8 cellular contexts compared by ENCODE assay signal in the genomic region with DNA sequence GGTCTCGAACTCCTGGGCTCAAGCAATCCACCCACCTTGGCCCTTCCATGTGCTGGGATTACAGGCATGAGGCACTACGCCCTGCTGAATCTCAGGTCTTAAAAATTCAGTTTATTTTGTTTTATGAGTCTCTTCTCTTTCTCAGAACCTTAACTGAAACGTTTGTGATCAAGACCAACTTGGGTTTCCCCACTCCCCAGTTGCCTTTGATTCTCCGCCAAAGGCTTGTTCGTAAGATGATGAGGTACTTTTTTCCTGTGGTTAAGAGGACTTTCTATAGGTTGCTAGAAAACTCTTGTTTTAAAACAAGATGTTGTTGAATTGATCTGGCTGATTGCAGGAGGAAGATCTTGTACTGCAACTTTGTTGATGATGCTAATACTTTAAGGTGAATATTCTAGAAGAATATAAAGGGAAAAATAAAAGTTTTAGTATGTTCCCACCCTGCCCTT. TPM values are rescaled to one million over a fixed set of nuclear protein-coding genes. Genes with fewer than 3 reads are reported as not detected.
DNase-seq lines count a peak whose midpoint lies in the region; ATAC-seq and TF ChIP-seq lines count a peak whose summit lies in the region.
"Had no signal": no experiment of that assay in that cellular context is flagged by ENCODE, and none has a peak within 500 bp of the region (broad histone marks: within the 10 kb centered on the region; RNA-seq: fewer than 3 reads in every experiment).

No MANE protein-coding gene starts in this region.

- in situ Hi-C loops in Panc1 (cut with HindIII; ENCODE audit: low pct_unique_long_range_greater_than_20kb, low sequenced_read_pairs), result no loop called here

- H3K9me3 Mint-ChIP-seq in activated naive CD8-positive, alpha-beta T cell treated with anti-CD3 and anti-CD28 coated beads for 36 hours, result peaks cover 16% of the 10 kb centered on the region

- intact Hi-C loops in Panc1 (cut with micrococcal nuclease; ENCODE audit: unreplicated experiment), result no loop called here

- H3K4me3 Mint-ChIP-seq in activated naive CD8-positive, alpha-beta T cell treated with anti-CD3 and anti-CD28 coated beads for 36 hours, result peak overlapping the region; percentile 75

- POLR2A ChIA-PET in Panc1 (lab: Charles Lee), result no interaction called here

- no peak for TF ChIP-seq CTCF in Panc1 (IDR thresholded peaks at IDR 0.05)

- H3K4me1 Mint-ChIP-seq in activated naive CD8-positive, alpha-beta T cell treated with anti-CD3 and anti-CD28 coated beads for 36 hours, result peaks cover 72% of the 10 kb centered on the region

- H3K4me3 ChIP-seq in Panc1 (ENCODE audit: low read depth in 2 of 2, low read length in 2 of 2), result peak overlapping the region in 1 of 2 experiments; percentile 19; a peak in 1 of 4 replicates

- ATAC-seq in GM21529 (IDR thresholded peaks at IDR 0.05; ENCODE audit: unreplicated experiment) (peak; percentile 71), Panc1 (peak; percentile 20)

- H3K27ac Mint-ChIP-seq in activated naive CD8-positive, alpha-beta T cell treated with anti-CD3 and anti-CD28 coated beads for 36 hours, result peak overlapping the region; percentile 98

- H3K36me3 Mint-ChIP-seq in activated naive CD8-positive, alpha-beta T cell treated with anti-CD3 and anti-CD28 coated beads for 36 hours, result peaks cover 75% of the 10 kb centered on the region

- no peaks in the 10 kb centered on the region for H3K27me3 Mint-ChIP-seq in activated naive CD8-positive, alpha-beta T cell treated with anti-CD3 and anti-CD28 coated beads for 36 hours

- H3K27me3 ChIP-seq in Panc1 (ENCODE audit: control insufficient read depth, insufficient read depth, low read length), result no peaks in the 10 kb centered on the region

- H3K27ac ChIP-seq in Panc1 (ENCODE audit: low read length), result peak overlapping the region; percentile 68
- H3K27ac ChIP-seq: VCaP had no signal

- BruUV-seq in Panc1 (replicated peaks; lab: Mats Ljungman, UMichigan), result TSS peak; percentile 23

- DNase-seq in Panc1 (ENCODE audit: low read depth, low spot score) (no peak), DMS79 (lab: John Stamatoyannopoulos, UW) (no peak), OCI-M2 (lab: John Stamatoyannopoulos, UW; ENCODE audit: unreplicated experiment) (no peak), NCI-H1417 treated with DMSO at 0.1 percent for 48 hours (lab: John Stamatoyannopoulos, UW) (no peak)
- DNase-seq in activated naive CD8-positive, alpha-beta T cell treated with anti-CD3 and anti-CD28 coated beads for 36 hours, result peak; percentile 75
- DNase-seq in stimulated activated CD4-positive, alpha-beta T cell treated with anti-CD3 and anti-CD28 coated beads, Interleukin-2, amount 100 ng/mL, for 24 hours, result peak; percentile 56 to 72

- CTCF ChIA-PET in Panc1 (lab: Charles Lee), result interaction anchor here (0.7 kb wide), 1 partner anchor 14 kb away, joined by 7 read pairs; no protein-coding TSS in a partner anchor

- H3K4me1 ChIP-seq in Panc1 (ENCODE audit: control insufficient read depth, insufficient read depth, low read length), result peaks cover 87% of the 10 kb centered on the region

- no peaks in the 10 kb centered on the region for H3K36me3 ChIP-seq in Panc1 (ENCODE audit: control insufficient read depth, insufficient read depth, low read length)

- no peaks in the 10 kb centered on the region for H3K9me3 ChIP-seq in Panc1 (ENCODE audit: control insufficient read depth, insufficient read depth, low read depth, low read length)

RNA-seq across cellular contexts. Expression of gene ABCC1, which starts 11.7 kb away (rescaled TPM):
- 296 TPM for total RNA-seq in Panc1 (2021; ENCODE audit: unreplicated experiment)
- polyA plus RNA-seq in Panc1 (2012; ENCODE audit: insufficient read length), result 397 TPM
- 10 to 100 TPM; 57.0 to 61.9 TPM for total RNA-seq in activated naive CD8-positive, alpha-beta T cell treated with anti-CD3 and anti-CD28 coated beads for 36 hours

Comparison
In these comparisons a context has a peak if more than half of its experiments do, and no peak if none do; other contexts are left out.
1. DNase-seq: peak in activated naive CD8-positive, alpha-beta T cell treated with anti-CD3 and anti-CD28 coated beads for 36 hours (single experiment) and stimulated activated CD4-positive, alpha-beta T cell treated with anti-CD3 and anti-CD28 coated beads, Interleukin-2, amount 100 ng/mL, for 24 hours (2 of 2); none in Panc1 (single experiment), DMS79 (single experiment), OCI-M2 (single experiment) and NCI-H1417 treated with DMSO at 0.1 percent for 48 hours (single experiment).